In the genomic region with DNA sequence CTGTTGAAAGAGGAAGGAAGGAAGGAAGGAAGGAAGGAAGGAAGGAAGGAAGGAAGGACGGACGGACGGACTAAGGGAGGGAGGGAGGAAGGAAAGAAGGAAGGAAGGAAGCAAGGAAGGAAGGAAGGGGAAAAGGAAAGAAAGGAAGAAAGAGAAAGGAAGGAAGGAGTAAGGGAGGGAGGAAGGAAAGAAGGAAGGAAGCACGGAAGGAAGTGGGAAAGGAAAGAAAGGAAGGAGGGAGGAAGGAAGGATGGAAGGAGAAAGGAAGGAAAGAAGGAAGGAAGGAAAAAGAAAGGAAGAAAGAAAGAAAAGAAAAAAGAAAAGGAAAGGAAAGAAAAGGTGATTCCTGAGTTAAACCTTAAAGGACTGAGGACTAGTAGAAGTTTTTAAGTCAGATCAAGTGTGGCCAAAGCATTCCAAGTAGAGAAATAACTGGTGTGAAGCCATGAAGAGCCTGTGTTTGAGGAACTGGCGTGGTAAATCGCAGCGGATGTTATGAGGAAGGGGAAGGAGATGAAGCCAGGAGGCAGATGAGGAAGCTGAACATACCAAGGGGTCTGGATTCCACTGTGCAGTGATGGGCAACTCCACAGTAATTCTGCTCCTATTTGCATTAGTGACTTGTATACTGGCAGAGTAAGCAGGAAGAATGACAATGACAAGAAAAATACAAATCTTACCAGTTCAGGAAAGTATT, we compare ENCODE assay signal across 1 cellular context.
TF ChIP-seq lines count a peak whose summit lies in the region.

No MANE protein-coding gene starts in this region.

TF ChIP-seq in H1, 55 proteins besides CTCF, POLR2A, EP300 and RAD21 (continued from another document):
- TF ChIP-seq JUND (IDR thresholded peaks at IDR 0.05; ENCODE audit: low read length) (no peak), GABPA (IDR thresholded peaks at IDR 0.05; ENCODE audit: borderline replicate concordance, insufficient read depth, low read length) (no peak), SP1 (IDR thresholded peaks at IDR 0.05; ENCODE audit: low read depth, low read length) (no peak), CTBP2 (IDR thresholded peaks at IDR 0.05; ENCODE audit: borderline replicate concordance, insufficient read depth, insufficient read length, low read length) (no peak), HDAC2 (IDR thresholded peaks at IDR 0.05; ENCODE audit: borderline replicate concordance in 1 of 2, low read depth in 2 of 2, low read length in 2 of 2) (no peak)
TF ChIP-seq in H1: peak in this region for 0.
